ENCODE assay signal across 29 cellular contexts in the genomic region with DNA sequence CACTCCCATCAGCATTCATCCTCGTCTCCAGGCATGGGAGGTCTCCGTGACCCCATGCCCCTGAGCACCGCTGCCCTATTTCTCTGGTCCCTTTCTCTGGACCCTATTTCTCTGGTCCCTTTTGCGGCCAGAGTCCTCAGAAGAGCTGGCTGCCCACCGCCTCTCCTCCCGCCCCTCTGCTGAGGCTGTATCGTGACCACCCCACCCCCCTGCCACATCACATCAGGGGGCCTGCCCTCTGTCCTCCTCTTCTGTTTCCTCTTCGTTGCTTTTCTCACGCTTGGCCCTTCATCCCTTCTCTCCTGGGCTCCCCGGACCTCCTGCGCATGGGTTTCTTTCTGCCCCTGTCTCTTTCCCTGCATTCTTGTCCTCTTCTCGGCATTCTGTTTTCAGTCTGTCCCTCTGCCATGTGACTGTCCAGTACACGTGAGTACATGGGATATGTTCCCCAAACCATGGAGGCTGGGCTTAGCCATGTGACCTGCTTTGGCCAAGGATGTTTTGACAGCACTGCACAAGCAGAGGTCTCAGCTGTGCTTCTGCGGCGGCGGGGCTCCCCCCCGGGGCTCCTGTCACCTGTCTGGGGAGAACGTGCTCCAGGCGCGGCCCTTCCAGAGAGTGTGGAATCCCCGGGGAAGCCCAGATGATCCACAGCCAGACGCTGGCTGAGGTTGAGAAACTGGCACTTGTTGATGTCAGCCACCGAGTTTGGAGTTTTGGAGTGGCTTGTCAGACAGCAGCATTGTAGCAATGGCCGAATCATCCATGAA. TPM values are rescaled to one million over a fixed set of nuclear protein-coding genes. Genes with fewer than 3 reads are reported as not detected.
DNase-seq lines count a peak whose midpoint lies in the region; ATAC-seq and TF ChIP-seq lines count a peak whose summit lies in the region.
"Had no signal": no experiment of that assay in that cellular context is flagged by ENCODE, and none has a peak within 500 bp of the region (broad histone marks: within the 10 kb centered on the region; RNA-seq: fewer than 3 reads in every experiment).

No MANE protein-coding gene starts in this region.

- no peak for TF ChIP-seq CTCF in neural progenitor cell (IDR thresholded peaks at IDR 0.05)

- H3K79me2 ChIP-seq in neural progenitor cell (ENCODE audit: low read depth) = no peaks in the 10 kb centered on the region

- H3K4me3 ChIP-seq in HUES6 (ENCODE audit: low read depth, low read length) = no peak overlapping the region
- H3K4me3 ChIP-seq in neural progenitor cell = no peak overlapping the region
- no peak overlapping the region for H3K4me3 ChIP-seq in HAP-1
- H3K4me3 ChIP-seq: ascending aorta, cardiac muscle cell, coronary artery, lung, thoracic aorta, uterus had no signal

- DNase-seq in ELF-1 (ENCODE audit: low read depth, low spot score) = peak; percentile 30
- no peak for DNase-seq in T-helper 17 cell
- DNase-seq in neural progenitor cell (ENCODE audit: low spot score) = peak; percentile 15
- DNase-seq in HAP-1 (ENCODE audit: low spot score in 2 of 2) = no peak
- DNase-seq in NK-92 treated with Interleukin-12 subunit alpha and Interleukin-12 subunit beta, amount 100 ng/mL, for 24 hours (lab: John Stamatoyannopoulos, UW) = no peak
- DNase-seq: activated CD4-positive, alpha-beta T cell treated with anti-CD3 and anti-CD28 coated beads, Interleukin-2, amount 10 ng/mL, durations not matched to agents 24 days and 14 days; activated gamma-delta T cell; activated naive CD8-positive, alpha-beta T cell treated with anti-CD3 and anti-CD28 coated beads, Interleukin-2, amount 10 ng/mL, durations not matched to agents 7 days and 5 days; activated T-cell treated with anti-CD3 and anti-CD28 coated beads, Interleukin-2, amount 50 U/mL, for 24 hours; effector memory CD8-positive, alpha-beta T cell; erythroblast; HFFc6; IMR-90; NCI-H1930; NCI-H510A; stimulated activated CD4-positive, alpha-beta T cell treated with anti-CD3 and anti-CD28 coated beads, Interleukin-15, amount 100 ng/mL, for 24 hours; stimulated activated naive CD8-positive, alpha-beta T cell treated with anti-CD3 and anti-CD28 coated beads, Interleukin-15, Interleukin-2, amounts not matched to agents 100 U/mL and 50 U/mL, for 24 hours; uterus had no signal

- 0 out of 2 replicates have a peak, but pooled peaks cover 3% of the 10 kb centered on the region for H3K9me3 ChIP-seq in HUES6 (ENCODE audit: control insufficient read depth, insufficient read depth, low read depth, low read length)
- H3K9me3 ChIP-seq in T-helper 17 cell (ENCODE audit: control insufficient read depth, low read length, poor library complexity, severe bottlenecking) = no peaks in the 10 kb centered on the region
- no peaks in the 10 kb centered on the region for H3K9me3 ChIP-seq in neural progenitor cell (ENCODE audit: low read depth)
- H3K9me3 ChIP-seq in HAP-1 = no peaks in the 10 kb centered on the region
- H3K9me3 ChIP-seq: ascending aorta, thoracic aorta, uterus had no signal

- H3K27me3 Mint-ChIP-seq in T-helper 17 cell (peaks cover 59% of the 10 kb centered on the region), neural progenitor cell (ENCODE audit: insufficient read depth, low read depth) (peaks cover 5% of the 10 kb centered on the region)
- H3K27me3 Mint-ChIP-seq: activated CD4-positive, alpha-beta T cell treated with anti-CD3 and anti-CD28 coated beads, Interleukin-2, amount 10 ng/mL, durations not matched to agents 24 days and 14 days had no signal

- in situ Hi-C loops in HAP-1 (cut with MboI; ENCODE audit: low sequenced_read_pairs) = no loop called here

- H3K27me3 ChIP-seq in HUES6 (ENCODE audit: control insufficient read depth, insufficient read depth, low read length) (peaks cover 10% of the 10 kb centered on the region; the same call in 1 of the 2 replicates), neural progenitor cell (no peaks in the 10 kb centered on the region), HAP-1 (ENCODE audit: low read depth) (no peaks in the 10 kb centered on the region)
- H3K27me3 ChIP-seq: ascending aorta, cardiac muscle cell, uterus had no signal

- no peak overlapping the region for H3K4me2 ChIP-seq in neural progenitor cell

- H4K20me1 ChIP-seq in neural progenitor cell (ENCODE audit: low read depth) = no peaks in the 10 kb centered on the region

- H3K4me3 Mint-ChIP-seq in T-helper 17 cell = no peak overlapping the region
- H3K4me3 Mint-ChIP-seq in neural progenitor cell = peak overlapping the region; percentile 53
- H3K4me3 Mint-ChIP-seq: activated CD4-positive, alpha-beta T cell treated with anti-CD3 and anti-CD28 coated beads, Interleukin-2, amount 10 ng/mL, durations not matched to agents 24 days and 14 days; activated naive CD8-positive, alpha-beta T cell treated with anti-CD3 and anti-CD28 coated beads, Interleukin-2, amount 10 ng/mL, durations not matched to agents 7 days and 5 days; activated T-cell treated with anti-CD3 and anti-CD28 coated beads, Interleukin-2, amount 50 U/mL, for 24 hours; effector memory CD8-positive, alpha-beta T cell; HFFc6; nephron had no signal

- no peaks in the 10 kb centered on the region for H3F3A ChIP-seq in neural progenitor cell (ENCODE audit: low read depth)

- H3K4me1 Mint-ChIP-seq in T-helper 17 cell (peaks cover 3% of the 10 kb centered on the region), neural progenitor cell (peaks cover 42% of the 10 kb centered on the region)
- H3K4me1 Mint-ChIP-seq: activated CD4-positive, alpha-beta T cell treated with anti-CD3 and anti-CD28 coated beads, Interleukin-2, amount 10 ng/mL, durations not matched to agents 24 days and 14 days; activated naive CD8-positive, alpha-beta T cell treated with anti-CD3 and anti-CD28 coated beads, Interleukin-2, amount 10 ng/mL, durations not matched to agents 7 days and 5 days had no signal

- H3K4me1 ChIP-seq in HUES6 (ENCODE audit: control insufficient read depth, insufficient read depth, low read length) (peaks cover 4% of the 10 kb centered on the region; the same call in 1 of the 2 replicates), neural progenitor cell (peaks cover 11% of the 10 kb centered on the region), HAP-1 (no peaks in the 10 kb centered on the region)
- H3K4me1 ChIP-seq: ascending aorta, uterus had no signal

- H3K36me3 Mint-ChIP-seq in T-helper 17 cell (ENCODE audit: low read depth) (peaks cover 2% of the 10 kb centered on the region), neural progenitor cell (no peaks in the 10 kb centered on the region)
- H3K36me3 Mint-ChIP-seq: activated naive CD8-positive, alpha-beta T cell treated with anti-CD3 and anti-CD28 coated beads, Interleukin-2, amount 10 ng/mL, durations not matched to agents 7 days and 5 days had no signal

- H3K9me3 Mint-ChIP-seq in neural progenitor cell = no peaks in the 10 kb centered on the region
- H3K9me3 Mint-ChIP-seq: activated CD4-positive, alpha-beta T cell treated with anti-CD3 and anti-CD28 coated beads, Interleukin-2, amount 10 ng/mL, durations not matched to agents 24 days and 14 days; activated naive CD8-positive, alpha-beta T cell treated with anti-CD3 and anti-CD28 coated beads, Interleukin-2, amount 10 ng/mL, durations not matched to agents 7 days and 5 days; activated T-cell treated with anti-CD3 and anti-CD28 coated beads, Interleukin-2, amount 50 U/mL, for 24 hours; nephron had no signal

- peak overlapping the region; percentile 6 for H3K27ac Mint-ChIP-seq in T-helper 17 cell
- peak overlapping the region; percentile 1 for H3K27ac Mint-ChIP-seq in neural progenitor cell
- H3K27ac Mint-ChIP-seq: activated CD4-positive, alpha-beta T cell treated with anti-CD3 and anti-CD28 coated beads, Interleukin-2, amount 10 ng/mL, durations not matched to agents 24 days and 14 days; activated naive CD8-positive, alpha-beta T cell treated with anti-CD3 and anti-CD28 coated beads, Interleukin-2, amount 10 ng/mL, durations not matched to agents 7 days and 5 days; activated T-cell treated with anti-CD3 and anti-CD28 coated beads, Interleukin-2, amount 50 U/mL, for 24 hours; effector memory CD8-positive, alpha-beta T cell; HFFc6; nephron; progenitor cell of endocrine pancreas had no signal

- ATAC-seq in T-helper 17 cell (no peak), GM18909 (IDR thresholded peaks at IDR 0.05; ENCODE audit: poor library complexity, unreplicated experiment) (no peak)
- ATAC-seq: effector memory CD8-positive, alpha-beta T cell; Panc1; stimulated activated naive CD8-positive, alpha-beta T cell treated with anti-CD3 and anti-CD28 coated beads, Interleukin-15, Interleukin-2, amounts not matched to agents 100 U/mL and 50 U/mL, for 24 hours had no signal

- no peaks in the 10 kb centered on the region for H3K36me3 ChIP-seq in HUES6 (ENCODE audit: control insufficient read depth, insufficient read depth, low read length)
- H3K36me3 ChIP-seq in neural progenitor cell = no peaks in the 10 kb centered on the region
- H3K36me3 ChIP-seq in HAP-1 (replicated peaks) = no peaks in the 10 kb centered on the region
- H3K36me3 ChIP-seq: ascending aorta, cardiac muscle cell, thoracic aorta, uterus had no signal

- H3K9ac ChIP-seq in HUES6 (ENCODE audit: low read length) (peak overlapping the region; percentile 12), neural progenitor cell (no peak overlapping the region)

- no peak overlapping the region for H2AFZ ChIP-seq in neural progenitor cell (replicated peaks)

- H3K27ac ChIP-seq in HUES6 (ENCODE audit: low read depth, low read length) = no peak overlapping the region
- H3K27ac ChIP-seq in neural progenitor cell = no peak overlapping the region
- H3K27ac ChIP-seq: ascending aorta, C4-2B, cardiac muscle cell, coronary artery, thoracic aorta, uterus had no signal

RNA-seq across cellular contexts. Expression of a gene that starts 54.5 kb away (rescaled TPM):
- 10 to 100 TPM; 13.5 to 16.4 TPM for total RNA-seq in T-helper 17 cell
- total RNA-seq in neural progenitor cell (ENCODE audit: low replicate concordance) = 31.3 and 36.5 TPM in 2 replicates

Comparison
In these comparisons a context has a peak if more than half of its experiments do, and no peak if none do; other contexts are left out.
1. DNase-seq: peak in ELF-1 (single experiment) and neural progenitor cell (single experiment); none in T-helper 17 cell (0 of 3), HAP-1 (0 of 2) and NK-92 treated with Interleukin-12 subunit alpha and Interleukin-12 subunit beta, amount 100 ng/mL, for 24 hours (single experiment).